8 cellular contexts compared by ENCODE assay signal in genomic region chr6:52233975-52234823, GRCh38. TPM values are rescaled to one million over a fixed set of nuclear protein-coding genes. Genes with fewer than 3 reads are reported as not detected.
A peak's percentile ranks its signal among the peaks of the same experiment; 100 is the strongest.
DNase-seq lines count a peak whose midpoint lies in the region; ATAC-seq and TF ChIP-seq lines count a peak whose summit lies in the region.

No MANE protein-coding gene starts in this region.

- no peaks in the 10 kb centered on the region for H3K79me2 ChIP-seq in DND-41 (ENCODE audit: insufficient read depth, low read length)

- no peak overlapping the region for H3K23ac ChIP-seq in mesenchymal stem cell (ENCODE audit: low read length in 2 of 2)

- H3K4me3 ChIP-seq in DND-41 (ENCODE audit: low read depth in 1 of 2, low read length in 2 of 2) (no peak overlapping the region), mesenchymal stem cell (ENCODE audit: insufficient read depth in 1 of 2, low read depth in 1 of 2, low read length in 2 of 2) (no peak overlapping the region)

- H3K9ac ChIP-seq in DND-41 (ENCODE audit: low read depth, low read length), result no peak overlapping the region
- peak overlapping the region; percentile 28 for H3K9ac ChIP-seq in mesenchymal stem cell (ENCODE audit: low read length)

- no peaks in the 10 kb centered on the region for H3K9me3 Mint-ChIP-seq in brain

- WGBS in mesenchymal stem cell, result 53% methylated on average over 15 of the region's 15 CpGs

- H3K4me2 ChIP-seq in DND-41 (ENCODE audit: insufficient read depth, low read length), result no peak overlapping the region
- H3K4me2 ChIP-seq in mesenchymal stem cell (ENCODE audit: low read length, poor library complexity, severe bottlenecking), result no peak overlapping the region

- H2AFZ ChIP-seq in DND-41 (ENCODE audit: low read depth, low read length) (peak overlapping the region; percentile 24; the same call in 1 of the 2 replicates), mesenchymal stem cell (ENCODE audit: low read depth, low read length) (no peak overlapping the region)

- H4K8ac ChIP-seq in mesenchymal stem cell (ENCODE audit: low read length), result no peak overlapping the region

- TF ChIP-seq CTCF in DND-41 (IDR thresholded peaks at IDR 0.05; ENCODE audit: borderline replicate concordance, extremely low read depth, low read length, poor library complexity, severe bottlenecking) (peak; percentile 86), brain (conservative IDR thresholded peaks at IDR 0.05) (peak; percentile 64 to 73)

- no peak overlapping the region for H3K27ac Mint-ChIP-seq in brain

- H3K4me1 Mint-ChIP-seq in brain, result peaks cover 6% of the 10 kb centered on the region

- H3K27me3 Mint-ChIP-seq in brain, result peaks cover 10% of the 10 kb centered on the region

- ATAC-seq in DND-41 (ENCODE audit: insufficient read depth, low read depth) (peak; percentile 90), GM19023 (IDR thresholded peaks at IDR 0.05; ENCODE audit: unreplicated experiment) (peak; percentile 66), HG03280 (IDR thresholded peaks at IDR 0.05; ENCODE audit: unreplicated experiment) (peak; percentile 80), GM19328 (IDR thresholded peaks at IDR 0.05; ENCODE audit: unreplicated experiment) (no peak)

- H3K36me3 Mint-ChIP-seq in brain, result no peaks in the 10 kb centered on the region

- H3K36me3 ChIP-seq in DND-41 (ENCODE audit: insufficient read depth, low read length) (no peaks in the 10 kb centered on the region), mesenchymal stem cell (ENCODE audit: control insufficient read depth in 1 of 2, insufficient read depth in 2 of 2, low read depth in 1 of 2, low read length in 2 of 2) (no peaks in the 10 kb centered on the region)

- no peak overlapping the region for H3K14ac ChIP-seq in mesenchymal stem cell (ENCODE audit: low read length in 2 of 2)

- H3K27me3 ChIP-seq in DND-41 (ENCODE audit: insufficient read depth, low read length, poor library complexity) (no peaks in the 10 kb centered on the region), mesenchymal stem cell (ENCODE audit: control insufficient read depth in 1 of 2, insufficient read depth in 1 of 2, low read length in 2 of 2) (peaks cover 16 to 35% of the 10 kb centered on the region in 2 experiments)

- H3K4me1 ChIP-seq in DND-41 (ENCODE audit: insufficient read depth, low read length), result peaks cover 8% of the 10 kb centered on the region
- no peaks in the 10 kb centered on the region for H3K4me1 ChIP-seq in mesenchymal stem cell (ENCODE audit: control insufficient read depth, insufficient read depth, low read depth, low read length)

- DNase-seq in DND-41 (peak; percentile 57), NCI-H69 (lab: John Stamatoyannopoulos, UW) (peak; percentile 85), mesenchymal stem cell (peak; percentile 39)
- DNase-seq in effector CD4-positive, alpha-beta T cell, result no peak

- H3K18ac ChIP-seq in mesenchymal stem cell (ENCODE audit: low read depth in 1 of 2, low read length in 2 of 2), result no peak overlapping the region

- H2AK5ac ChIP-seq in mesenchymal stem cell (ENCODE audit: low read length, severe bottlenecking), result no peak overlapping the region

- no peak overlapping the region for H2BK5ac ChIP-seq in mesenchymal stem cell (ENCODE audit: low read depth, low read length, poor library complexity, severe bottlenecking)

- H3K4me3 Mint-ChIP-seq in brain, result peak overlapping the region in 1 of 5 experiments; percentile 25

- no peak overlapping the region for H4K91ac ChIP-seq in mesenchymal stem cell (ENCODE audit: low read length)

- no peaks in the 10 kb centered on the region for H4K20me1 ChIP-seq in DND-41 (ENCODE audit: insufficient read depth, low read length)

- H3K9me3 ChIP-seq in DND-41 (ENCODE audit: insufficient read depth, low read length, severe bottlenecking), result no peaks in the 10 kb centered on the region
- H3K9me3 ChIP-seq in mesenchymal stem cell (ENCODE audit: control insufficient read depth, low read length), result no peaks in the 10 kb centered on the region

- no peak overlapping the region for H2BK15ac ChIP-seq in mesenchymal stem cell (ENCODE audit: low read depth, poor library complexity, severe bottlenecking)

- no peak overlapping the region for H2BK12ac ChIP-seq in mesenchymal stem cell (ENCODE audit: low read length in 2 of 2)

- H3K4ac ChIP-seq in mesenchymal stem cell (ENCODE audit: low read depth in 1 of 2, low read length in 2 of 2), result no peak overlapping the region

- H3K27ac ChIP-seq in DND-41 (ENCODE audit: low read length) (no peak overlapping the region), mesenchymal stem cell (ENCODE audit: low read length, poor library complexity, severe bottlenecking) (no peak overlapping the region)

- no peak overlapping the region for H2BK120ac ChIP-seq in mesenchymal stem cell (ENCODE audit: low read depth, low read length)

- H3K79me1 ChIP-seq in mesenchymal stem cell (replicated peaks; ENCODE audit: low read length, poor library complexity, severe bottlenecking), result no peaks in the 10 kb centered on the region

RNA-seq across cellular contexts. Expression of gene IL17F, which starts 10.1 kb away (rescaled TPM):
- polyA plus RNA-seq in brain (ENCODE audit: insufficient read depth, low read depth, low replicate concordance), result not detected
- not detected for polyA plus RNA-seq in mesenchymal stem cell (2013, experiment 1 of 2)
- polyA plus RNA-seq in mesenchymal stem cell (2013, experiment 2 of 2), result not detected

RNA-seq across cellular contexts. Expression of gene IL17A, which starts 48.0 kb away (rescaled TPM):
- not detected for polyA plus RNA-seq in brain (ENCODE audit: insufficient read depth, low read depth, low replicate concordance)
- polyA plus RNA-seq in mesenchymal stem cell (2013, experiment 1 of 2), result not detected
- not detected for polyA plus RNA-seq in mesenchymal stem cell (2013, experiment 2 of 2)

RNA-seq across cellular contexts. Expression of gene MCM3, which starts 50.3 kb away (rescaled TPM):
- polyA plus RNA-seq in brain (ENCODE audit: insufficient read depth, low read depth, low replicate concordance), result 134 TPM
- polyA plus RNA-seq in mesenchymal stem cell (2013, experiment 1 of 2), result 13.5 TPM
- polyA plus RNA-seq in mesenchymal stem cell (2013, experiment 2 of 2), result 13.5 TPM
